ENCODE assay signal across 28 cellular contexts in genomic region chr6:132708771-132709170, GRCh38. TPM values are rescaled to one million over a fixed set of nuclear protein-coding genes. Genes with fewer than 3 reads are reported as not detected.
"Had no signal": no experiment of that assay in that cellular context is flagged by ENCODE, and none has a peak within 500 bp of the region (broad histone marks: within the 10 kb centered on the region; RNA-seq: fewer than 3 reads in every experiment).

No MANE protein-coding gene starts in this region.

- DNase-seq: activated CD4-positive, alpha-beta memory T cell treated with anti-CD3 and anti-CD28 coated beads for 36 hours; activated CD4-positive, alpha-beta T cell treated with anti-CD3 and anti-CD28 coated beads, Interleukin-2, amount 10 ng/mL, durations not matched to agents 7 days and 5 days; activated CD4-positive, CD25-positive, alpha-beta regulatory T cell; activated CD8-positive, alpha-beta memory T cell treated with anti-CD3 and anti-CD28 coated beads for 24 hours; activated effector memory CD4-positive, alpha-beta T cell treated with anti-CD3 and anti-CD28 coated beads, Interleukin-2, amount 50 U/mL, for 16 hours; activated naive CD4-positive, alpha-beta T cell treated with Interleukin-2 at 50 U/mL for 16 hours; activated naive CD8-positive, alpha-beta T cell treated with anti-CD3 and anti-CD28 coated beads, Interleukin-2, amount 50 U/mL, for 24 hours; activated T-cell treated with anti-CD3 and anti-CD28 coated beads, Interleukin-2, amount 50 U/mL, for 4 hours; amygdala; cerebellar nuclear complex; NCI-H1092; NCI-H1417; NCI-H1930; NCI-H2171 treated with DMSO at 0.1 percent for 48 hours; NCI-H345; NCI-H510A; NCI-H526 treated with DMSO at 0.1 percent for 48 hours; NCI-H82; RPMI8226; T-helper 1 cell had no signal

- H3K4me3 ChIP-seq: SK-N-MC had no signal

- H3K27ac ChIP-seq: SK-N-MC, VCaP had no signal

RNA-seq across cellular contexts. Expression of gene VNN1, which starts 5.1 kb away (rescaled TPM):
- total RNA-seq: activated CD4-positive, alpha-beta memory T cell treated with anti-CD3 and anti-CD28 coated beads for 36 hours; activated CD4-positive, alpha-beta T cell treated with anti-CD3 and anti-CD28 coated beads, Interleukin-2, amount 10 ng/mL, durations not matched to agents 7 days and 5 days; activated naive CD4-positive, alpha-beta T cell treated with anti-CD3 and anti-CD28 coated beads, Interleukin-2, amount 50 U/mL, for 72 hours; activated T-cell treated with anti-CD3 and anti-CD28 coated beads, Interleukin-2, amount 50 U/mL, for 4 hours; OCI-LY7; T-helper 2 cell treated with Interferon-gamma antibody and Interleukin-4, amounts not matched to agents 100 ng/mL and 5 ng/mL, for 36 hours had no signal

RNA-seq across cellular contexts. Expression of gene VNN2, which starts 48.9 kb away (rescaled TPM):
- total RNA-seq: MCF 10A had no signal

RNA-seq across cellular contexts. Expression of gene TAAR1, which starts 49.8 kb away (rescaled TPM):
- total RNA-seq: activated CD4-positive, alpha-beta memory T cell treated with anti-CD3 and anti-CD28 coated beads for 36 hours; activated CD4-positive, alpha-beta T cell treated with anti-CD3 and anti-CD28 coated beads, Interleukin-2, amount 10 ng/mL, durations not matched to agents 7 days and 5 days; activated naive CD4-positive, alpha-beta T cell treated with anti-CD3 and anti-CD28 coated beads, Interleukin-2, amount 50 U/mL, for 72 hours; activated T-cell treated with anti-CD3 and anti-CD28 coated beads, Interleukin-2, amount 50 U/mL, for 4 hours; cardiac septum; MCF 10A; OCI-LY7; Right ventricle myocardium inferior; T-helper 2 cell treated with Interferon-gamma antibody and Interleukin-4, amounts not matched to agents 100 ng/mL and 5 ng/mL, for 36 hours had no signal
